Comparison of ENCODE assay signal across 14 cellular contexts in the genomic region with DNA sequence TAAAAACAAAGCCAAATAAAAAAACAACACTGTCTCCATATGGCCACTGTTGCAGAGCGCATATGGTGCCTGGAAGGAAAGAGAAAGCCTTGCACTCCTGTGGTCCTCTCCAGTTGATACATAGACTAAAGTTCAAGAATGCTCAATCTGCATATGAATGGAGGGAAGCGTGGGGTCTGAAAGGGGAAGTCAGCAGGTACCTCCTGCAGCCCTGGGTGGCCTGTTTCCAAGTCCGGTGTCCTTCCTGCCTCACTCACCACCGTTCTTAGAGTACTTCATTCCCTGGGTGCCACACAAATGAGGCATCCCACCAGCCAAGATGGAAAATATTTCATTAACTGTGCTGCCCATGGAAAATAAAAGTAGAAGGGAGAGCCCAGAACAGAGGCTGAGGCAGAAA.
DNase-seq lines count a peak whose midpoint lies in the region; ATAC-seq and TF ChIP-seq lines count a peak whose summit lies in the region.
"Had no signal": no experiment of that assay in that cellular context is flagged by ENCODE, and none has a peak within 500 bp of the region (broad histone marks: within the 10 kb centered on the region; RNA-seq: fewer than 3 reads in every experiment).

No MANE protein-coding gene starts in this region.

- CTCF ChIA-PET in PC-9 (lab: Charles Lee), result no interaction called here

- H3K4me1 Mint-ChIP-seq in H9, result peaks cover 56 to 62% of the 10 kb centered on the region in 2 experiments

- no peaks in the 10 kb centered on the region for H3F3A ChIP-seq in PC-9 (ENCODE audit: insufficient read depth, low read depth)

- H3K27me3 Mint-ChIP-seq in H9 (ENCODE audit: low read depth), result peaks cover 37% of the 10 kb centered on the region

- H3K27me3 ChIP-seq in H9 (ENCODE audit: insufficient read depth, low read length) (no peaks in the 10 kb centered on the region; the same call in 1 of the 2 replicates), NT2/D1 (ENCODE audit: insufficient read depth, insufficient read length) (no peaks in the 10 kb centered on the region), iPS DF 6.9 (ENCODE audit: control insufficient read depth, insufficient read depth, low read length) (no peaks in the 10 kb centered on the region), PC-9 (ENCODE audit: insufficient read depth, low read depth) (no peaks in the 10 kb centered on the region), Peyer's patch (no peaks in the 10 kb centered on the region)

- H3K27ac ChIP-seq in H9 (ENCODE audit: insufficient read length, low read depth, low read length) (peak overlapping the region; percentile 58), iPS DF 6.9 (ENCODE audit: low read length) (no peak overlapping the region), PC-9 (no peak overlapping the region), Peyer's patch (no peak overlapping the region)

- no peak overlapping the region for H2BK5ac ChIP-seq in H9 (ENCODE audit: insufficient read length, low read length)

- H3K14ac ChIP-seq in H9 (ENCODE audit: insufficient read depth, low read length), result no peak overlapping the region

- no peak overlapping the region for H2BK120ac ChIP-seq in H9 (ENCODE audit: low read depth, low read length, poor library complexity, severe bottlenecking)

- no CpG with 5 or more reads among the region's 4 CpGs for WGBS in H9 (ENCODE audit: extremely low coverage, insufficient read length, low lambda C conversion rate)
- no CpG with 5 or more reads among the region's 4 CpGs for WGBS in iPS DF 6.9 (ENCODE audit: insufficient coverage, insufficient read length)

- DNase-seq in ELF-1 (ENCODE audit: low read depth, low spot score) (peak; percentile 65), H9 (peak; percentile 84), NT2/D1 (ENCODE audit: low read depth, low spot score) (peak; percentile 96), iPS DF 6.9 (ENCODE audit: low read depth, low spot score) (peak; percentile 91), PC-9 (no peak), Peyer's patch (no peak)
- DNase-seq: AML-193, Caco-2, NCI-H1092 treated with DMSO at 0.1 percent for 48 hours, NCI-H187 treated with DMSO at 0.1 percent for 48 hours, NCI-H526 treated with DMSO at 0.1 percent for 48 hours, SHP77 had no signal

- H4K20me1 ChIP-seq in H9 (ENCODE audit: control insufficient read depth, insufficient read depth, insufficient read length), result no peaks in the 10 kb centered on the region
- H4K20me1 ChIP-seq in PC-9 (ENCODE audit: insufficient read depth), result no peaks in the 10 kb centered on the region

- no peak overlapping the region for H3K23ac ChIP-seq in H9 (ENCODE audit: insufficient read length, low read depth, low read length)

- no peak overlapping the region for H2BK15ac ChIP-seq in H9 (ENCODE audit: low read depth, low read length)

- no peaks in the 10 kb centered on the region for H3K9me2 ChIP-seq in PC-9 (ENCODE audit: insufficient read depth)

- POLR2A ChIA-PET in PC-9 (lab: Charles Lee; ENCODE audit: unreplicated experiment), result no interaction called here

- BruUV-seq in PC-9 (replicated peaks; lab: Mats Ljungman, UMichigan), result no TSS peak

- H3K9me3 ChIP-seq in H9 (ENCODE audit: control insufficient read depth, low read depth, low read length), result no peaks in the 10 kb centered on the region
- peaks cover 38% of the 10 kb centered on the region for H3K9me3 ChIP-seq in NT2/D1 (ENCODE audit: insufficient read depth, low read length)
- no peaks in the 10 kb centered on the region for H3K9me3 ChIP-seq in iPS DF 6.9 (ENCODE audit: control insufficient read depth, insufficient read depth, low read length)
- no peaks in the 10 kb centered on the region for H3K9me3 ChIP-seq in PC-9 (ENCODE audit: insufficient read depth, low read depth)
- no peaks in the 10 kb centered on the region for H3K9me3 ChIP-seq in Peyer's patch

- no peak overlapping the region for H4K8ac ChIP-seq in H9 (replicated peaks; ENCODE audit: insufficient read length, low read depth, low read length)

- H3K79me2 ChIP-seq in H9 (ENCODE audit: insufficient read depth, low read length), result no peaks in the 10 kb centered on the region
- no peaks in the 10 kb centered on the region for H3K79me2 ChIP-seq in PC-9 (ENCODE audit: low read depth)

- no peak overlapping the region for H3K4ac ChIP-seq in H9 (ENCODE audit: low read depth, low read length)

- no peak overlapping the region for H4K5ac ChIP-seq in H9 (ENCODE audit: insufficient read length, low read depth, low read length)

- no peaks in the 10 kb centered on the region for H3K36me3 ChIP-seq in NT2/D1 (ENCODE audit: insufficient read depth, insufficient read length, low read length)
- H3K36me3 ChIP-seq in iPS DF 6.9 (ENCODE audit: control insufficient read depth, insufficient read depth, low read length), result no peaks in the 10 kb centered on the region
- no peaks in the 10 kb centered on the region for H3K36me3 ChIP-seq in PC-9 (ENCODE audit: low read depth)
- no peaks in the 10 kb centered on the region for H3K36me3 ChIP-seq in Peyer's patch

- peaks cover 3 to 15% of the 10 kb centered on the region in 2 experiments for H3K9me3 Mint-ChIP-seq in H9
- H3K9me3 Mint-ChIP-seq: T-helper 1 cell treated with Interleukin-12 subunit alpha and Interleukin-12 subunit beta and Interleukin-4 antibody, amounts not matched to agents 30 μg/mL and 1 μg/mL, for 36 hours had no signal

- no peak overlapping the region for H4K91ac ChIP-seq in H9 (ENCODE audit: insufficient read length, low read depth, low read length)

- ATAC-seq in GM18505 (IDR thresholded peaks at IDR 0.05; ENCODE audit: unreplicated experiment), result no peak

- no peaks in the 10 kb centered on the region for H3K23me2 ChIP-seq in H9 (ENCODE audit: insufficient read length, low read depth, low read length, poor library complexity, severe bottlenecking)

- H3K36me3 Mint-ChIP-seq in H9 (ENCODE audit: insufficient read depth in 1 of 3, low read depth in 3 of 3), result peaks cover 2 to 6% (median 4%) of the 10 kb centered on the region in 3 experiments; a peak in 2 of 7 replicates

- H3K4me1 ChIP-seq in H9 (ENCODE audit: insufficient read depth, low read length), result peaks cover 30% of the 10 kb centered on the region; the same call in 1 of the 2 replicates
- peaks cover 8% of the 10 kb centered on the region for H3K4me1 ChIP-seq in NT2/D1 (ENCODE audit: insufficient read depth, insufficient read length)
- H3K4me1 ChIP-seq in iPS DF 6.9 (ENCODE audit: control insufficient read depth, insufficient read depth, low read length), result peaks cover 9% of the 10 kb centered on the region; the same call in 1 of the 2 replicates
- no peaks in the 10 kb centered on the region for H3K4me1 ChIP-seq in PC-9 (replicated peaks; ENCODE audit: insufficient read depth)
- no peaks in the 10 kb centered on the region for H3K4me1 ChIP-seq in Peyer's patch
- H3K4me1 ChIP-seq: Caco-2 had no signal

- H3K4me2 ChIP-seq in H9 (ENCODE audit: insufficient read depth, insufficient read length, low read length) (peak overlapping the region; percentile 40), PC-9 (no peak overlapping the region)

- peak overlapping the region; percentile 18 to 64 for H3K4me3 Mint-ChIP-seq in H9
- H3K4me3 Mint-ChIP-seq: T-helper 1 cell treated with Interleukin-12 subunit alpha and Interleukin-12 subunit beta and Interleukin-4 antibody, amounts not matched to agents 30 μg/mL and 1 μg/mL, for 36 hours had no signal

- TF ChIP-seq POLR2A in GM18505 (IDR thresholded peaks at IDR 0.05; ENCODE audit: borderline replicate concordance, extremely low read depth, insufficient read depth, insufficient read length) (no peak), Peyer's patch (IDR thresholded peaks at IDR 0.05) (no peak)

- no peak overlapping the region for H3T11ph ChIP-seq in H9 (ENCODE audit: low read length)

- TF ChIP-seq CTCF in H9 (conservative IDR thresholded peaks at IDR 0.05) (no peak), PC-9 (conservative IDR thresholded peaks at IDR 0.05) (no peak), Peyer's patch (IDR thresholded peaks at IDR 0.05) (no peak)

- no peak overlapping the region for H3K9ac ChIP-seq in H9 (ENCODE audit: extremely low read depth, insufficient read length, low read length)
- H3K9ac ChIP-seq in NT2/D1 (ENCODE audit: insufficient read length, low read depth), result no peak overlapping the region

- peak overlapping the region; percentile 55 to 99 (median 55); a peak in 6 of 7 replicates for H3K27ac Mint-ChIP-seq in H9
- H3K27ac Mint-ChIP-seq: T-helper 1 cell treated with Interleukin-12 subunit alpha and Interleukin-12 subunit beta and Interleukin-4 antibody, amounts not matched to agents 30 μg/mL and 1 μg/mL, for 36 hours had no signal

- no peak overlapping the region for H2AK5ac ChIP-seq in H9 (ENCODE audit: insufficient read length, low read length)

- H3K18ac ChIP-seq in H9 (ENCODE audit: insufficient read length, low read depth, low read length), result no peak overlapping the region

- H2AFZ ChIP-seq in H9 (ENCODE audit: low read length) (no peak overlapping the region), PC-9 (no peak overlapping the region)

- intact Hi-C loops in PC-9 (cut with micrococcal nuclease; ENCODE audit: unreplicated experiment), result no loop called here

- H3K4me3 ChIP-seq in NT2/D1 (ENCODE audit: insufficient read length, low read depth), result no peak overlapping the region
- H3K4me3 ChIP-seq in iPS DF 6.9 (ENCODE audit: low read length), result no peak overlapping the region
- H3K4me3 ChIP-seq in PC-9, result no peak overlapping the region
- H3K4me3 ChIP-seq in Peyer's patch, result no peak overlapping the region

- no peak overlapping the region for H2BK20ac ChIP-seq in H9 (ENCODE audit: low read depth, low read length, poor library complexity, severe bottlenecking)

- no peak overlapping the region for H2BK12ac ChIP-seq in H9 (ENCODE audit: insufficient read length, low read depth, low read length)

- no peaks in the 10 kb centered on the region for H3K79me1 ChIP-seq in H9 (ENCODE audit: insufficient read depth, low read depth, low read length, poor library complexity, severe bottlenecking)

- no peak overlapping the region for H3K56ac ChIP-seq in H9 (ENCODE audit: insufficient read length, low read depth, low read length)

Comparison
In these comparisons a context has a peak if more than half of its experiments do, and no peak if none do; other contexts are left out.
1. DNase-seq: peak in ELF-1 (single experiment), H9 (single experiment), NT2/D1 (single experiment) and iPS DF 6.9 (single experiment); none in PC-9 (0 of 2) and Peyer's patch (0 of 3).